ENCODE assay signal across 23 cellular contexts in genomic region chr1:66681686-66682085, GRCh38.
"Had no signal": no experiment of that assay in that cellular context is flagged by ENCODE, and none has a peak within 500 bp of the region (broad histone marks: within the 10 kb centered on the region; RNA-seq: fewer than 3 reads in every experiment).

No MANE protein-coding gene starts in this region.

- H3K9me3 ChIP-seq: colonic mucosa, esophagus muscularis mucosa, mucosa of descending colon, neutrophil, pancreas, right lobe of liver, thoracic aorta, tibial nerve, upper lobe of left lung had no signal

- ATAC-seq: left lobe of liver; mucosa of descending colon; pancreas; right lobe of liver; stimulated activated naive B cell treated with anti-CD40 and anti-IgM and Interleukin-4, amounts not matched to agents 10 μg/mL and 1 μg/mL and 100 μg/mL, for 72 hours had no signal

- H3K27ac ChIP-seq: colonic mucosa, esophagus muscularis mucosa, neutrophil, pancreas, right lobe of liver, thoracic aorta, tibial nerve, upper lobe of left lung had no signal

- H3K4me3 ChIP-seq: colonic mucosa, esophagus muscularis mucosa, lung, mucosa of descending colon, pancreas, right lobe of liver, thoracic aorta, tibial nerve, upper lobe of left lung had no signal

- DNase-seq: colonic mucosa; effector CD8-positive, alpha-beta T cell; endodermal cell; hypothalamus; immature natural killer cell; mesenchymal stem cell; mucosa of descending colon; naive B cell; pancreas; right lobe of liver; small intestine; stimulated activated CD4-positive, alpha-beta T cell treated with anti-CD3 and anti-CD28 coated beads, Interleukin-15, amount 100 ng/mL, for 24 hours; stimulated activated CD4-positive, alpha-beta T cell treated with anti-CD3 and anti-CD28 coated beads, Interleukin-2, amount 100 ng/mL, for 48 hours; stimulated activated naive B cell treated with anti-CD40 and anti-IgM and Interleukin-4, amounts not matched to agents 10 μg/mL and 1 μg/mL and 100 μg/mL, for 72 hours had no signal

- H3K27me3 ChIP-seq: colonic mucosa, esophagus muscularis mucosa, neutrophil, pancreas, right lobe of liver, tibial nerve, upper lobe of left lung had no signal

- H3K36me3 ChIP-seq: colonic mucosa, neutrophil, pancreas, right lobe of liver, thoracic aorta, tibial nerve, upper lobe of left lung had no signal

- H3K4me1 ChIP-seq: colonic mucosa, pancreas, right lobe of liver, upper lobe of left lung had no signal

- FAIRE-seq: keratinocyte, pancreas, small intestine, urothelium cell line had no signal
